In the genomic region with DNA sequence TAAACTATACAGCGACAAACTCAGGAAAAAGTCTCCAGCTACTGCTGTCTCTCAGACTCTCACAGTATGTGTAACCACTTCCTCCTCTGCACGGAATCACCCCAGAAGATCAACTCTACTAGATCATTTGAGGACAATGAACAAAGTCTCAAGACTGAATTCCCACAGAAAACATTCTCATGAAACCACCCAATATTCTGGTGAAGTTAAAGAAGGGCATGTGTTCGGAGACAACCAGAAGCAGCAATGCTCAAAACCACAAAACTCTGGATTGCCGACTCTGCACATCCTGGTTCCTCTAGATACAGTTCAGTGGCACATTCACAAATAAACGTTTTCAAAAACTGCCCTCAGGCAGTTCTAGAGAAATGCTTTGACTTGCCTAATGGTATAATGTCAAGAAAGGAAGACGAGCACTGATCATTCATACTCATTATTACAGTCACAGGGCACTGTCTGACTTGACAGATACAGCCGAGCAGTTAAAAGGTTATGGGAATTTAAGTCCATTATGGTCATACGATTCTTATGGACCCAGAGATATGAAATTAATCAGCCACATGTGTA, we compare ENCODE assay signal across 8 cellular contexts.
DNase-seq lines count a peak whose midpoint lies in the region; ATAC-seq lines count a peak whose summit lies in the region.

No MANE protein-coding gene starts in this region.

- peak; percentile 72 to 82 (median 78) for DNase-seq in CD4-positive, alpha-beta memory T cell
- peak; percentile 26 for DNase-seq in T follicular helper cell (ENCODE audit: low read depth)
- peak in 2 of 3 donors; percentile 25 to 32 for DNase-seq in effector memory CD4-positive, alpha-beta T cell
- DNase-seq in putamen (ENCODE audit: low spot score), result peak; percentile 12
- DNase-seq in posterior cingulate gyrus, result no peak
- DNase-seq in stimulated activated CD4-positive, alpha-beta T cell treated with anti-CD3 and anti-CD28 coated beads, Interleukin-2, amount 100 ng/mL, for 48 hours, result no peak

- no peaks in the 10 kb centered on the region for H3K9me3 ChIP-seq in CD4-positive, alpha-beta memory T cell (ENCODE audit: control insufficient read depth in 1 of 2, low read length in 2 of 2)
- no peaks in the 10 kb centered on the region for H3K9me3 ChIP-seq in effector memory CD4-positive, alpha-beta T cell (ENCODE audit: control insufficient read depth, low read length)

- H3K4me3 Mint-ChIP-seq in CD4-positive, alpha-beta memory T cell, result peak overlapping the region; percentile 63 to 91 (median 79)

- intact Hi-C loops in CD4-positive, alpha-beta memory T cell (cut with micrococcal nuclease), result loop anchor here (1.0 to 10.0 kb wide), 6 partner anchors 11 to 728 kb away; no protein-coding TSS in a partner anchor
- intact Hi-C loops in posterior cingulate gyrus (cut with DNase I), result no loop called here

- ATAC-seq in GM19452 (IDR thresholded peaks at IDR 0.05; ENCODE audit: unreplicated experiment) (peak; percentile 94), HG03442 (IDR thresholded peaks at IDR 0.05; ENCODE audit: unreplicated experiment) (peak; percentile 95)

- H3K4me3 ChIP-seq in CD4-positive, alpha-beta memory T cell (ENCODE audit: low read length in 2 of 2), result peak overlapping the region in 1 of 2 donors; percentile 33
- peak overlapping the region; percentile 15 for H3K4me3 ChIP-seq in effector memory CD4-positive, alpha-beta T cell (ENCODE audit: insufficient read depth, low read depth, low read length, poor library complexity, severe bottlenecking)

- no peaks in the 10 kb centered on the region for H3K9me3 Mint-ChIP-seq in CD4-positive, alpha-beta memory T cell

- POLR2A ChIA-PET in CD4-positive, alpha-beta memory T cell (lab: Charles Lee; ENCODE audit: partially characterized antibody), result interaction anchor here (0.6 to 6.4 kb wide), 19 partner anchors 12 to 186 kb away, joined by 3 to 85 read pairs (median 5); a partner anchor contains a TSS

- CTCF ChIA-PET in CD4-positive, alpha-beta memory T cell (lab: Charles Lee; ENCODE audit: partially characterized antibody), result interaction anchor here (1.0 to 6.1 kb wide), 6 partner anchors 13 to 100 kb away, joined by 3 to 60 read pairs (median 8); no protein-coding TSS in a partner anchor

- H3K36me3 Mint-ChIP-seq in CD4-positive, alpha-beta memory T cell, result peaks cover 0 to 1% of the 10 kb centered on the region in 2 donors

- H3K36me3 ChIP-seq in CD4-positive, alpha-beta memory T cell (ENCODE audit: insufficient read depth, low read length), result no peaks in the 10 kb centered on the region
- no peaks in the 10 kb centered on the region for H3K36me3 ChIP-seq in effector memory CD4-positive, alpha-beta T cell (ENCODE audit: control insufficient read depth, insufficient read depth, low read length)

- H3K27ac ChIP-seq in CD4-positive, alpha-beta memory T cell (ENCODE audit: low read depth, low read length), result peak overlapping the region; percentile 78
- H3K27ac ChIP-seq in effector memory CD4-positive, alpha-beta T cell (ENCODE audit: insufficient read depth, low read length, poor library complexity, severe bottlenecking), result peak overlapping the region; percentile 83

- H3K27ac Mint-ChIP-seq in CD4-positive, alpha-beta memory T cell, result peak overlapping the region; percentile 85 to 99 (median 97)

- H3K4me1 ChIP-seq in CD4-positive, alpha-beta memory T cell (ENCODE audit: insufficient read depth, low read length), result peaks cover 93% of the 10 kb centered on the region
- H3K4me1 ChIP-seq in effector memory CD4-positive, alpha-beta T cell (ENCODE audit: control insufficient read depth, insufficient read depth, low read length, poor library complexity, severe bottlenecking), result peaks cover 70% of the 10 kb centered on the region

- H3K27me3 Mint-ChIP-seq in CD4-positive, alpha-beta memory T cell, result no peaks in the 10 kb centered on the region

- H3K4me1 Mint-ChIP-seq in CD4-positive, alpha-beta memory T cell, result peaks cover 59 to 83% (median 71%) of the 10 kb centered on the region in 4 donors

- no peaks in the 10 kb centered on the region for H3K27me3 ChIP-seq in CD4-positive, alpha-beta memory T cell (ENCODE audit: insufficient read depth, low read length)
- H3K27me3 ChIP-seq in effector memory CD4-positive, alpha-beta T cell (replicated peaks; ENCODE audit: control insufficient read depth, insufficient read depth, low read length, poor library complexity, severe bottlenecking), result no peaks in the 10 kb centered on the region

Comparison
In these comparisons a context has a peak if more than half of its experiments do, and no peak if none do; other contexts are left out.
1. DNase-seq: peak in CD4-positive, alpha-beta memory T cell (5 of 5), T follicular helper cell (single experiment), effector memory CD4-positive, alpha-beta T cell (2 of 3) and putamen (single experiment); none in posterior cingulate gyrus (0 of 10) and stimulated activated CD4-positive, alpha-beta T cell treated with anti-CD3 and anti-CD28 coated beads, Interleukin-2, amount 100 ng/mL, for 48 hours (0 of 2).